Comparison of ENCODE assay signal across 27 cellular contexts in the genomic region with DNA sequence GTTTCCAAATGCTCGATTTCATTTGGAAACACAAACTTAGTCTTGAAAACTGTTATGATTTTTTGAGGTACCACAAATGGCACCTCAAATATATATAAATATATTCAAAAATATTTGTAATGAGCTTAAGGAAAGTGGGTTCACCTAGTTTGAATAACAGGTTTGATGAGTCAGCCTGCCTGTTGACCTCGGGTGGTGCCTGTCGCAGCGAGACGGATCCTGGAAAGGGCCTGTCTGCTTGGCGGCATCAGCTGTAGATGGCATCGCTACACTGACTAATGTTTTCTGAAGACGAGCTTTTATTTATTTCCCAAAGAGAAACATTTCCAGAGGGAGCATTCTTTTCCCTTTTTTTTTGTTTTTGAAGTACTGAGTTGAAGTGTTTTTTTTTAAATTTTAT. TPM values are rescaled to one million over a fixed set of nuclear protein-coding genes. Genes with fewer than 3 reads are reported as not detected.
"Had no signal": no experiment of that assay in that cellular context is flagged by ENCODE, and none has a peak within 500 bp of the region (broad histone marks: within the 10 kb centered on the region; RNA-seq: fewer than 3 reads in every experiment).

No MANE protein-coding gene starts in this region.

- H3K4me1 ChIP-seq: breast epithelium, prostate gland, transverse colon had no signal

- ATAC-seq: activated CD8-positive, alpha-beta T cell treated with anti-CD3 and anti-CD28 coated beads, Interleukin-2, amount 10 ng/mL, durations not matched to agents 7 days and 5 days; effector memory CD8-positive, alpha-beta T cell; mucosa of descending colon had no signal

- H3K36me3 ChIP-seq: breast epithelium, left ventricle myocardium inferior, prostate gland, right atrium auricular region, transverse colon had no signal

- H3K27me3 ChIP-seq: breast epithelium, right atrium auricular region, transverse colon had no signal

- DNase-seq: activated CD4-positive, alpha-beta T cell treated with anti-CD3 and anti-CD28 coated beads for 48 hours; activated CD4-positive, CD25-positive, alpha-beta regulatory T cell; activated CD8-positive, alpha-beta memory T cell treated with anti-CD3 and anti-CD28 coated beads, Interleukin-2, amount 50 U/mL, for 48 hours; activated CD8-positive, alpha-beta T cell treated with anti-CD3 and anti-CD28 coated beads, Interleukin-2, amount 10 ng/mL, durations not matched to agents 7 days and 5 days; activated gamma-delta T cell; cerebellar nuclear complex; effector memory CD8-positive, alpha-beta T cell; foreskin melanocyte; kidney; left ventricle myocardium inferior; mucosa of descending colon; naive B cell; stimulated activated CD4-positive, alpha-beta T cell treated with anti-CD3 and anti-CD28 coated beads, Interleukin-15, amount 100 ng/mL, for 24 hours; stimulated activated CD4-positive, alpha-beta T cell treated with anti-CD3 and anti-CD28 coated beads, Interleukin-2, amount 100 ng/mL, for 48 hours; T-helper 1 cell; T-helper 9 cell; transverse colon had no signal

- H3K9me3 ChIP-seq: breast epithelium, left ventricle myocardium inferior, mucosa of descending colon, prostate gland, right atrium auricular region, transverse colon had no signal

- H3K27ac ChIP-seq: breast epithelium, epithelial cell of prostate, left ventricle myocardium inferior, prostate gland, right atrium auricular region, skin epidermis, transverse colon had no signal

- H3K4me3 ChIP-seq: breast epithelium, left ventricle myocardium inferior, mucosa of descending colon, prostate gland, right atrium auricular region, skin epidermis, transverse colon had no signal

RNA-seq across cellular contexts. Expression of gene ALLC, which starts 6.9 kb away (rescaled TPM):
- total RNA-seq: activated CD8-positive, alpha-beta T cell treated with anti-CD3 and anti-CD28 coated beads, Interleukin-2, amount 10 ng/mL, durations not matched to agents 7 days and 5 days; astrocyte; fibroblast of lung; kidney; left ventricle myocardium inferior; mucosa of descending colon; neural crest cell; omental fat pad; right atrium auricular region; transverse colon had no signal
- polyA plus RNA-seq: fibroblast of lung had no signal

RNA-seq across cellular contexts. Expression of gene DCDC2C, which starts 38.5 kb away (rescaled TPM):
- total RNA-seq: activated CD8-positive, alpha-beta T cell treated with anti-CD3 and anti-CD28 coated beads, Interleukin-2, amount 10 ng/mL, durations not matched to agents 7 days and 5 days; astrocyte; fibroblast of lung; kidney; left ventricle myocardium inferior; neural crest cell; right atrium auricular region; transverse colon had no signal
- polyA plus RNA-seq: adipose tissue, fibroblast of lung had no signal
